1 cellular context compared by ENCODE assay signal in the genomic region with DNA sequence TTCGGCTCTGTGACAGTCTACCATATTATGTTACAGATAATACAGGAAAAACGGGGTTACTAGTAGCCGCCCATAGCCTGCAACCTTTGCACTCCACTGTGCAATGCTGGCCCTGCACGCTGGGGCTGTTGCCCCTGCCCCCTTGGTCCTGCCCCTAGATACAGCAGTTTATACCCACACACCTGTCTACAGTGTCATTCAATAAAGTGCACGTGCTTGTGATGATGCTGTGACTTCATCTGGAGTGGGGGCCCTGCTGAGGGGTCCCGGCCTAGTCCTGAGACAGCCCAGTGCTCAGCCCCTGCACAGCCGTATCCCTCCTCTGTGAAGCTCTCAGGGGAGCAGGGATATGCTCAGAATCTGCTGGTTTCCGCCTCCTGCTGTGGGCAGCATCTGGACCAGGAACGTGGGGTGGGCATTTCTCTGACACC.
A peak's percentile ranks its signal among the peaks of the same experiment; 100 is the strongest.
TF ChIP-seq lines count a peak whose summit lies in the region.

No MANE protein-coding gene starts in this region.

TF ChIP-seq in HepG2, 621 proteins besides CTCF, POLR2A, EP300 and RAD21 (continues in another document):
- TF ChIP-seq PATZ1 (CRISPR knock-in tag; IDR thresholded peaks at IDR 0.05) (peak; percentile 62), CHD4 (IDR thresholded peaks at IDR 0.05; ENCODE audit: borderline replicate concordance, low read length) (no peak), ZNF572 (CRISPR knock-in tag; IDR thresholded peaks at IDR 0.05) (no peak), ATF6 (CRISPR knock-in tag; conservative IDR thresholded peaks at IDR 0.05) (no peak), KDM5A (IDR thresholded peaks at IDR 0.05; ENCODE audit: borderline replicate concordance, low read length) (no peak), GATAD2A (CRISPR knock-in tag; IDR thresholded peaks at IDR 0.05) (0 out of 2 replicates have a peak, but pooled peaks have one; percentile 19), GMEB1 (CRISPR knock-in tag; IDR thresholded peaks at IDR 0.05; ENCODE audit: borderline replicate concordance) (no peak), ZNF230 (CRISPR knock-in tag; IDR thresholded peaks at IDR 0.05) (no peak), PPARG (CRISPR knock-in tag; conservative IDR thresholded peaks at IDR 0.05) (no peak), ZNF512 (CRISPR knock-in tag; IDR thresholded peaks at IDR 0.05) (no peak), ZFX (CRISPR knock-in tag; IDR thresholded peaks at IDR 0.05; ENCODE audit: low read depth) (peak; percentile 50; the same call in 1 of the 2 replicates), KDM5B (CRISPR knock-in tag; IDR thresholded peaks at IDR 0.05; ENCODE audit: borderline replicate concordance) (peak; percentile 27; the same call in 1 of the 2 replicates), HNF4A (CRISPR knock-in tag; IDR thresholded peaks at IDR 0.05) (peak; percentile 58; the same call in 1 of the 2 replicates), PHF21A (CRISPR knock-in tag; IDR thresholded peaks at IDR 0.05) (0 out of 2 replicates have a peak, but pooled peaks have one; percentile 38), ZNF263 (CRISPR knock-in tag; IDR thresholded peaks at IDR 0.05) (no peak), CEBPG (CRISPR knock-in tag; IDR thresholded peaks at IDR 0.05) (0 out of 2 replicates have a peak, but pooled peaks have one; percentile 16), ZNF674 (CRISPR knock-in tag; IDR thresholded peaks at IDR 0.05; ENCODE audit: low read depth) (no peak), HDAC6 (IDR thresholded peaks at IDR 0.05; ENCODE audit: low read depth, low read length) (no peak), MXD4 (CRISPR knock-in tag; IDR thresholded peaks at IDR 0.05) (peak; percentile 32; the same call in 1 of the 2 replicates), ZNF703 (CRISPR knock-in tag; IDR thresholded peaks at IDR 0.05; ENCODE audit: borderline replicate concordance) (no peak), SOX13 (IDR thresholded peaks at IDR 0.05) (no peak), SOX13 (CRISPR knock-in tag; conservative IDR thresholded peaks at IDR 0.05 in 1 of 2, IDR thresholded peaks at IDR 0.05 in 1 of 2) (0 out of 4 replicates have a peak, but pooled peaks of 1 of the 2 experiments have one; percentile 10)
- TF ChIP-seq, protein P1, sequence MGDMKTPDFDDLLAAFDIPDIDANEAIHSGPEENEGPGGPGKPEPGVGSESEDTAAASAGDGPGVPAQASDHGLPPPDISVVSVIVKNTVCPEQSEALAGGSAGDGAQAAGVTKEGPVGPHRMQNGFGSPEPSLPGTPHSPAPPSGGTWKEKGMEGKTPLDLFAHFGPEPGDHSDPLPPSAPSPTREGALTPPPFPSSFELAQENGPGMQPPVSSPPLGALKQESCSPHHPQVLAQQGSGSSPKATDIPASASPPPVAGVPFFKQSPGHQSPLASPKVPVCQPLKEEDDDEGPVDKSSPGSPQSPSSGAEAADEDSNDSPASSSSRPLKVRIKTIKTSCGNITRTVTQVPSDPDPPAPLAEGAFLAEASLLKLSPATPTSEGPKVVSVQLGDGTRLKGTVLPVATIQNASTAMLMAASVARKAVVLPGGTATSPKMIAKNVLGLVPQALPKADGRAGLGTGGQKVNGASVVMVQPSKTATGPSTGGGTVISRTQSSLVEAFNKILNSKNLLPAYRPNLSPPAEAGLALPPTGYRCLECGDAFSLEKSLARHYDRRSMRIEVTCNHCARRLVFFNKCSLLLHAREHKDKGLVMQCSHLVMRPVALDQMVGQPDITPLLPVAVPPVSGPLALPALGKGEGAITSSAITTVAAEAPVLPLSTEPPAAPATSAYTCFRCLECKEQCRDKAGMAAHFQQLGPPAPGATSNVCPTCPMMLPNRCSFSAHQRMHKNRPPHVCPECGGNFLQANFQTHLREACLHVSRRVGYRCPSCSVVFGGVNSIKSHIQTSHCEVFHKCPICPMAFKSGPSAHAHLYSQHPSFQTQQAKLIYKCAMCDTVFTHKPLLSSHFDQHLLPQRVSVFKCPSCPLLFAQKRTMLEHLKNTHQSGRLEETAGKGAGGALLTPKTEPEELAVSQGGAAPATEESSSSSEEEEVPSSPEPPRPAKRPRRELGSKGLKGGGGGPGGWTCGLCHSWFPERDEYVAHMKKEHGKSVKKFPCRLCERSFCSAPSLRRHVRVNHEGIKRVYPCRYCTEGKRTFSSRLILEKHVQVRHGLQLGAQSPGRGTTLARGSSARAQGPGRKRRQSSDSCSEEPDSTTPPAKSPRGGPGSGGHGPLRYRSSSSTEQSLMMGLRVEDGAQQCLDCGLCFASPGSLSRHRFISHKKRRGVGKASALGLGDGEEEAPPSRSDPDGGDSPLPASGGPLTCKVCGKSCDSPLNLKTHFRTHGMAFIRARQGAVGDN (CRISPR knock-in tag; IDR thresholded peaks at IDR 0.05): peak; percentile 37; the same call in 1 of the 2 replicates
- TF ChIP-seq, protein P2, sequence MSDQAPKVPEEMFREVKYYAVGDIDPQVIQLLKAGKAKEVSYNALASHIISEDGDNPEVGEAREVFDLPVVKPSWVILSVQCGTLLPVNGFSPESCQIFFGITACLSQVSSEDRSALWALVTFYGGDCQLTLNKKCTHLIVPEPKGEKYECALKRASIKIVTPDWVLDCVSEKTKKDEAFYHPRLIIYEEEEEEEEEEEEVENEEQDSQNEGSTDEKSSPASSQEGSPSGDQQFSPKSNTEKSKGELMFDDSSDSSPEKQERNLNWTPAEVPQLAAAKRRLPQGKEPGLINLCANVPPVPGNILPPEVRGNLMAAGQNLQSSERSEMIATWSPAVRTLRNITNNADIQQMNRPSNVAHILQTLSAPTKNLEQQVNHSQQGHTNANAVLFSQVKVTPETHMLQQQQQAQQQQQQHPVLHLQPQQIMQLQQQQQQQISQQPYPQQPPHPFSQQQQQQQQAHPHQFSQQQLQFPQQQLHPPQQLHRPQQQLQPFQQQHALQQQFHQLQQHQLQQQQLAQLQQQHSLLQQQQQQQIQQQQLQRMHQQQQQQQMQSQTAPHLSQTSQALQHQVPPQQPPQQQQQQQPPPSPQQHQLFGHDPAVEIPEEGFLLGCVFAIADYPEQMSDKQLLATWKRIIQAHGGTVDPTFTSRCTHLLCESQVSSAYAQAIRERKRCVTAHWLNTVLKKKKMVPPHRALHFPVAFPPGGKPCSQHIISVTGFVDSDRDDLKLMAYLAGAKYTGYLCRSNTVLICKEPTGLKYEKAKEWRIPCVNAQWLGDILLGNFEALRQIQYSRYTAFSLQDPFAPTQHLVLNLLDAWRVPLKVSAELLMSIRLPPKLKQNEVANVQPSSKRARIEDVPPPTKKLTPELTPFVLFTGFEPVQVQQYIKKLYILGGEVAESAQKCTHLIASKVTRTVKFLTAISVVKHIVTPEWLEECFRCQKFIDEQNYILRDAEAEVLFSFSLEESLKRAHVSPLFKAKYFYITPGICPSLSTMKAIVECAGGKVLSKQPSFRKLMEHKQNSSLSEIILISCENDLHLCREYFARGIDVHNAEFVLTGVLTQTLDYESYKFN (CRISPR knock-in tag; conservative IDR thresholded peaks at IDR 0.05): peak; percentile 33; the same call in 1 of the 2 replicates
- TF ChIP-seq, protein P3, sequence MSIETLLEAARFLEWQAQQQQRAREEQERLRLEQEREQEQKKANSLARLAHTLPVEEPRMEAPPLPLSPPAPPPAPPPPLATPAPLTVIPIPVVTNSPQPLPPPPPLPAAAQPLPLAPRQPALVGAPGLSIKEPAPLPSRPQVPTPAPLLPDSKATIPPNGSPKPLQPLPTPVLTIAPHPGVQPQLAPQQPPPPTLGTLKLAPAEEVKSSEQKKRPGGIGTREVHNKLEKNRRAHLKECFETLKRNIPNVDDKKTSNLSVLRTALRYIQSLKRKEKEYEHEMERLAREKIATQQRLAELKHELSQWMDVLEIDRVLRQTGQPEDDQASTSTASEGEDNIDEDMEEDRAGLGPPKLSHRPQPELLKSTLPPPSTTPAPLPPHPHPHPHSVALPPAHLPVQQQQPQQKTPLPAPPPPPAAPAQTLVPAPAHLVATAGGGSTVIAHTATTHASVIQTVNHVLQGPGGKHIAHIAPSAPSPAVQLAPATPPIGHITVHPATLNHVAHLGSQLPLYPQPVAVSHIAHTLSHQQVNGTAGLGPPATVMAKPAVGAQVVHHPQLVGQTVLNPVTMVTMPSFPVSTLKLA (IDR thresholded peaks at IDR 0.05): no peak
- TF ChIP-seq, protein P4, sequence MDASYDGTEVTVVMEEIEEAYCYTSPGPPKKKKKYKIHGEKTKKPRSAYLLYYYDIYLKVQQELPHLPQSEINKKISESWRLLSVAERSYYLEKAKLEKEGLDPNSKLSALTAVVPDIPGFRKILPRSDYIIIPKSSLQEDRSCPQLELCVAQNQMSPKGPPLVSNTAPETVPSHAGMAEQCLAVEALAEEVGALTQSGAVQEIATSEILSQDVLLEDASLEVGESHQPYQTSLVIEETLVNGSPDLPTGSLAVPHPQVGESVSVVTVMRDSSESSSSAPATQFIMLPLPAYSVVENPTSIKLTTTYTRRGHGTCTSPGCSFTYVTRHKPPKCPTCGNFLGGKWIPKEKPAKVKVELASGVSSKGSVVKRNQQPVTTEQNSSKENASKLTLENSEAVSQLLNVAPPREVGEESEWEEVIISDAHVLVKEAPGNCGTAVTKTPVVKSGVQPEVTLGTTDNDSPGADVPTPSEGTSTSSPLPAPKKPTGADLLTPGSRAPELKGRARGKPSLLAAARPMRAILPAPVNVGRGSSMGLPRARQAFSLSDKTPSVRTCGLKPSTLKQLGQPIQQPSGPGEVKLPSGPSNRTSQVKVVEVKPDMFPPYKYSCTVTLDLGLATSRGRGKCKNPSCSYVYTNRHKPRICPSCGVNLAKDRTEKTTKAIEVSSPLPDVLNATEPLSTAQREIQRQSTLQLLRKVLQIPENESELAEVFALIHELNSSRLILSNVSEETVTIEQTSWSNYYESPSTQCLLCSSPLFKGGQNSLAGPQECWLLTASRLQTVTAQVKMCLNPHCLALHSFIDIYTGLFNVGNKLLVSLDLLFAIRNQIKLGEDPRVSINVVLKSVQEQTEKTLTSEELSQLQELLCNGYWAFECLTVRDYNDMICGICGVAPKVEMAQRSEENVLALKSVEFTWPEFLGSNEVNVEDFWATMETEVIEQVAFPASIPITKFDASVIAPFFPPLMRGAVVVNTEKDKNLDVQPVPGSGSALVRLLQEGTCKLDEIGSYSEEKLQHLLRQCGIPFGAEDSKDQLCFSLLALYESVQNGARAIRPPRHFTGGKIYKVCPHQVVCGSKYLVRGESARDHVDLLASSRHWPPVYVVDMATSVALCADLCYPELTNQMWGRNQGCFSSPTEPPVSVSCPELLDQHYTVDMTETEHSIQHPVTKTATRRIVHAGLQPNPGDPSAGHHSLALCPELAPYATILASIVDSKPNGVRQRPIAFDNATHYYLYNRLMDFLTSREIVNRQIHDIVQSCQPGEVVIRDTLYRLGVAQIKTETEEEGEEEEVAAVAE (CRISPR knock-in tag; IDR thresholded peaks at IDR 0.05; ENCODE audit: borderline replicate concordance): no peak
